8 cellular contexts compared by ENCODE assay signal in genomic region chr2:195659114-195659513, GRCh38. TPM values are rescaled to one million over a fixed set of nuclear protein-coding genes. Genes with fewer than 3 reads are reported as not detected.
DNase-seq lines count a peak whose midpoint lies in the region; ATAC-seq and TF ChIP-seq lines count a peak whose summit lies in the region.

No MANE protein-coding gene starts in this region.

- WGBS in psoas muscle, 3 donors: 61 to 72% (median 62%) methylated on average over 5 of the region's 5 CpGs

- no peak for DNase-seq in activated CD4-positive, alpha-beta T cell treated with anti-CD3 and anti-CD28 coated beads for 36 hours
- DNase-seq in activated CD4-positive, alpha-beta T cell treated with anti-CD3 and anti-CD28 coated beads for 1 hour: no peak
- no peak for DNase-seq in RWPE2 (ENCODE audit: low spot score)
- DNase-seq in effector memory CD8-positive, alpha-beta T cell: peak in 1 of 3 experiments; percentile 9
- no peak for DNase-seq in psoas muscle
- no peak for DNase-seq in stimulated activated CD4-positive, alpha-beta T cell treated with anti-CD3 and anti-CD28 coated beads, Interleukin-4, amount 100 ng/mL, for 4 hours

- ATAC-seq in activated CD4-positive, alpha-beta T cell treated with anti-CD3 and anti-CD28 coated beads for 36 hours: peak; percentile 2
- no peak for ATAC-seq in RWPE2 (ENCODE audit: low read depth)
- ATAC-seq in effector memory CD8-positive, alpha-beta T cell (replicated peaks): peak; percentile 22
- ATAC-seq in psoas muscle: no peak
- ATAC-seq in HG02852 (IDR thresholded peaks at IDR 0.05; ENCODE audit: unreplicated experiment): no peak
- no peak for ATAC-seq in GM21360 (IDR thresholded peaks at IDR 0.05; ENCODE audit: unreplicated experiment)

- H3K9me3 ChIP-seq in RWPE2 (ENCODE audit: severe bottlenecking) (no peaks in the 10 kb centered on the region), psoas muscle (no peaks in the 10 kb centered on the region)

- peak overlapping the region; percentile 98 for H3K27ac Mint-ChIP-seq in activated CD4-positive, alpha-beta T cell treated with anti-CD3 and anti-CD28 coated beads for 36 hours
- H3K27ac Mint-ChIP-seq in effector memory CD8-positive, alpha-beta T cell: peak overlapping the region; percentile 100

- CTCF ChIA-PET in activated CD4-positive, alpha-beta T cell treated with anti-CD3 and anti-CD28 coated beads for 36 hours (lab: Charles Lee): interaction anchor here (0.7 to 2.4 kb wide), 12 partner anchors 9 to 344 kb away, joined by 3 to 26 read pairs (median 5); no protein-coding TSS in a partner anchor

- no peaks in the 10 kb centered on the region for H3K27me3 Mint-ChIP-seq in activated CD4-positive, alpha-beta T cell treated with anti-CD3 and anti-CD28 coated beads for 36 hours
- no peaks in the 10 kb centered on the region for H3K27me3 Mint-ChIP-seq in effector memory CD8-positive, alpha-beta T cell

- H3K4me3 Mint-ChIP-seq in activated CD4-positive, alpha-beta T cell treated with anti-CD3 and anti-CD28 coated beads for 36 hours: peak overlapping the region; percentile 86
- H3K4me3 Mint-ChIP-seq in effector memory CD8-positive, alpha-beta T cell: peak overlapping the region; percentile 95 to 97

- H3K36me3 ChIP-seq in RWPE2 (ENCODE audit: low read depth) (peaks cover 8% of the 10 kb centered on the region; the same call in 1 of the 2 replicates), psoas muscle (ENCODE audit: insufficient read depth in 1 of 2, low read depth in 1 of 2) (no peaks in the 10 kb centered on the region)

- TF ChIP-seq CTCF in RWPE2 (IDR thresholded peaks at IDR 0.05; ENCODE audit: poor library complexity, severe bottlenecking) (no peak), psoas muscle (IDR thresholded peaks at IDR 0.05) (no peak)

- peaks cover 22% of the 10 kb centered on the region for H3K4me1 ChIP-seq in RWPE2 (ENCODE audit: insufficient read depth, poor library complexity, severe bottlenecking)
- H3K4me1 ChIP-seq in psoas muscle: peaks cover 25% of the 10 kb centered on the region

- peaks cover 32% of the 10 kb centered on the region for H3K36me3 Mint-ChIP-seq in activated CD4-positive, alpha-beta T cell treated with anti-CD3 and anti-CD28 coated beads for 36 hours (ENCODE audit: low read depth)
- peaks cover 41% of the 10 kb centered on the region for H3K36me3 Mint-ChIP-seq in effector memory CD8-positive, alpha-beta T cell (ENCODE audit: insufficient read depth)

- H3K27ac ChIP-seq in RWPE2 (ENCODE audit: poor library complexity, severe bottlenecking): peak overlapping the region; percentile 81
- H3K27ac ChIP-seq in psoas muscle: peak overlapping the region; percentile 3

- intact Hi-C loops in activated CD4-positive, alpha-beta T cell treated with anti-CD3 and anti-CD28 coated beads for 36 hours (cut with DNase I, micrococcal nuclease): loop anchor here (2.0 to 5.0 kb wide), 9 partner anchors 82 to 608 kb away; partner anchors contain the start of gene DNAH7 (in 1 of the 2)
- intact Hi-C loops in psoas muscle (cut with DNase I): loop anchor here in 1 of 2 donors (5.0 kb wide), 1 partner anchor 82 kb away; no protein-coding TSS in a partner anchor

- no peaks in the 10 kb centered on the region for H3K9me3 Mint-ChIP-seq in activated CD4-positive, alpha-beta T cell treated with anti-CD3 and anti-CD28 coated beads for 36 hours (ENCODE audit: low read depth)
- H3K9me3 Mint-ChIP-seq in effector memory CD8-positive, alpha-beta T cell: peaks cover 0 to 2% of the 10 kb centered on the region in 2 donors

- no peaks in the 10 kb centered on the region for H3K27me3 ChIP-seq in RWPE2 (ENCODE audit: insufficient read depth, poor library complexity, severe bottlenecking)
- no peaks in the 10 kb centered on the region for H3K27me3 ChIP-seq in psoas muscle (ENCODE audit: insufficient read depth in 3 of 3, low read length in 2 of 3)

- POLR2A ChIA-PET in activated CD4-positive, alpha-beta T cell treated with anti-CD3 and anti-CD28 coated beads for 36 hours (lab: Charles Lee): interaction anchor here (1.0 to 1.7 kb wide), 2 partner anchors 97 to 126 kb away, joined by 4 to 5 read pairs; no protein-coding TSS in a partner anchor

- H3K4me1 Mint-ChIP-seq in activated CD4-positive, alpha-beta T cell treated with anti-CD3 and anti-CD28 coated beads for 36 hours: peaks cover 38% of the 10 kb centered on the region
- peaks cover 26 to 43% of the 10 kb centered on the region in 2 donors for H3K4me1 Mint-ChIP-seq in effector memory CD8-positive, alpha-beta T cell (ENCODE audit: low read depth in 2 of 2)

- H3K4me3 ChIP-seq in RWPE2 (ENCODE audit: severe bottlenecking) (peak overlapping the region; percentile 81), psoas muscle (peak overlapping the region; percentile 92)

RNA-seq across cellular contexts. Expression of gene SLC39A10, which starts 2.1 kb away (rescaled TPM):
- total RNA-seq in activated CD4-positive, alpha-beta T cell treated with anti-CD3 and anti-CD28 coated beads for 36 hours: 10 to 100 TPM; 24.0 to 27.8 TPM
- 1 to 10 TPM; 3.8 to 7.7 (median 6.3) TPM for total RNA-seq in psoas muscle
- polyA plus RNA-seq in psoas muscle: 1 to 10 TPM in 2 of 3 donors, under 1 TPM in 1; 0.98 to 2.2 (median 1.7) TPM

Comparison
In these comparisons a context has a peak if more than half of its experiments do, and no peak if none do; other contexts are left out.
1. ATAC-seq: peak in activated CD4-positive, alpha-beta T cell treated with anti-CD3 and anti-CD28 coated beads for 36 hours (single experiment) and effector memory CD8-positive, alpha-beta T cell (single experiment); none in RWPE2 (single experiment), psoas muscle (0 of 4), HG02852 (single experiment) and GM21360 (single experiment).